ENCODE assay signal across 15 cellular contexts in genomic region chr2:86226069-86226468, GRCh38. TPM values are rescaled to one million over a fixed set of nuclear protein-coding genes. Genes with fewer than 3 reads are reported as not detected.
DNase-seq lines count a peak whose midpoint lies in the region; ATAC-seq and TF ChIP-seq lines count a peak whose summit lies in the region.
"Had no signal": no experiment of that assay in that cellular context is flagged by ENCODE, and none has a peak within 500 bp of the region (broad histone marks: within the 10 kb centered on the region; RNA-seq: fewer than 3 reads in every experiment).

No MANE protein-coding gene starts in this region.

- BruUV-seq in A673 (replicated peaks; lab: Mats Ljungman, UMichigan) = no TSS peak

- H3K4me3 ChIP-seq in BLaER1 = peak overlapping the region; percentile 44
- H3K4me3 ChIP-seq in psoas muscle = no peak overlapping the region
- H3K4me3 ChIP-seq in A673 (ENCODE audit: low read depth, low read length, poor library complexity, severe bottlenecking) = no peak overlapping the region
- no peak overlapping the region for H3K4me3 ChIP-seq in suprapubic skin
- H3K4me3 ChIP-seq: upper lobe of right lung had no signal

- peak overlapping the region; percentile 81 for H3K27ac Mint-ChIP-seq in T-helper 17 cell

- H3K9ac ChIP-seq in BLaER1 = no peak overlapping the region

- H3K27ac ChIP-seq in BLaER1 = peak overlapping the region; percentile 50; the same call in 1 of the 2 replicates
- H3K27ac ChIP-seq in psoas muscle = peak overlapping the region; percentile 23
- no peak overlapping the region for H3K27ac ChIP-seq in A673 (ENCODE audit: low read depth, low read length, poor library complexity, severe bottlenecking)
- no peak overlapping the region for H3K27ac ChIP-seq in suprapubic skin
- H3K27ac ChIP-seq: VCaP had no signal

- WGBS in psoas muscle, 3 donors = 89 to 93% (median 90%) methylated on average over 4 of the region's 4 CpGs
- 74% methylated on average over 4 of the region's 4 CpGs for WGBS in suprapubic skin

- peaks cover 13% of the 10 kb centered on the region for H3K4me1 Mint-ChIP-seq in T-helper 17 cell

- H3K36me3 Mint-ChIP-seq in T-helper 17 cell (ENCODE audit: low read depth) = no peaks in the 10 kb centered on the region

- intact Hi-C loops in psoas muscle (cut with DNase I) = loop anchor here in 1 of 2 donors (10.0 kb wide), 1 partner anchor 389 kb away; no protein-coding TSS in a partner anchor
- intact Hi-C loops in A673 (cut with micrococcal nuclease; ENCODE audit: unreplicated experiment) = no loop called here

- TF ChIP-seq CTCF in GM13977 (IDR thresholded peaks at IDR 0.05; ENCODE audit: extremely low read depth, insufficient read depth, missing control alignments) = no peak
- TF ChIP-seq CTCF in psoas muscle (IDR thresholded peaks at IDR 0.05) = no peak
- TF ChIP-seq CTCF in A673 (conservative IDR thresholded peaks at IDR 0.05; ENCODE audit: low read depth, low read length) = no peak
- TF ChIP-seq CTCF in suprapubic skin (IDR thresholded peaks at IDR 0.05) = no peak

- TF ChIP-seq POLR2A in suprapubic skin (IDR thresholded peaks at IDR 0.05) = no peak

- H4K20me1 ChIP-seq in BLaER1 = no peaks in the 10 kb centered on the region

- H3K36me3 ChIP-seq in BLaER1 = no peaks in the 10 kb centered on the region
- H3K36me3 ChIP-seq in psoas muscle (ENCODE audit: insufficient read depth in 1 of 2, low read depth in 1 of 2) = no peaks in the 10 kb centered on the region
- no peaks in the 10 kb centered on the region for H3K36me3 ChIP-seq in A673 (ENCODE audit: insufficient read depth, low read length, poor library complexity, severe bottlenecking)
- H3K36me3 ChIP-seq in suprapubic skin = no peaks in the 10 kb centered on the region
- H3K36me3 ChIP-seq: heart right ventricle, upper lobe of right lung had no signal

- POLR2A ChIA-PET in A673 (lab: Charles Lee; ENCODE audit: low non-redundant PET) = no interaction called here

- DNase-seq in GM13977 (ENCODE audit: low spot score) = peak; percentile 29
- DNase-seq in T-helper 17 cell = no peak
- DNase-seq in psoas muscle = no peak
- DNase-seq in COLO668 (lab: John Stamatoyannopoulos, UW; ENCODE audit: unreplicated experiment) = no peak
- DNase-seq in A673 (ENCODE audit: low spot score) = no peak
- no peak for DNase-seq in suprapubic skin (ENCODE audit: low spot score in 2 of 2)
- DNase-seq: activated gamma-delta T cell, erythroblast, NCI-H187 treated with DMSO at 0.1 percent for 48 hours, NCI-H510A treated with DMSO at 0.1 percent for 48 hours, upper lobe of right lung had no signal

- TF ChIP-seq EP300 in suprapubic skin (IDR thresholded peaks at IDR 0.05) = no peak

- CTCF ChIA-PET in A673 (lab: Charles Lee) = interaction anchor here (0.7 kb wide), 1 partner anchor 9 kb away, joined by 3 read pairs; no protein-coding TSS in a partner anchor

- H3K4me1 ChIP-seq in BLaER1 (peaks cover 49% of the 10 kb centered on the region), psoas muscle (peaks cover 37% of the 10 kb centered on the region), A673 (ENCODE audit: insufficient read depth, low read length, poor library complexity, severe bottlenecking) (peaks cover 12% of the 10 kb centered on the region), suprapubic skin (peaks cover 39% of the 10 kb centered on the region)

- H3K9me3 ChIP-seq in BLaER1 (no peaks in the 10 kb centered on the region), T-helper 17 cell (ENCODE audit: control insufficient read depth, low read length, poor library complexity, severe bottlenecking) (no peaks in the 10 kb centered on the region), psoas muscle (no peaks in the 10 kb centered on the region), A673 (ENCODE audit: low read depth, low read length, poor library complexity, severe bottlenecking) (no peaks in the 10 kb centered on the region), suprapubic skin (no peaks in the 10 kb centered on the region)
- H3K9me3 ChIP-seq: heart right ventricle, upper lobe of right lung had no signal

- H3K27me3 ChIP-seq in BLaER1 (peaks cover 3% of the 10 kb centered on the region; the same call in 1 of the 2 replicates), psoas muscle (ENCODE audit: insufficient read depth in 3 of 3, low read length in 2 of 3) (no peaks in the 10 kb centered on the region), A673 (replicated peaks; ENCODE audit: insufficient read depth, low read depth, low read length, poor library complexity) (no peaks in the 10 kb centered on the region), suprapubic skin (no peaks in the 10 kb centered on the region)
- H3K27me3 ChIP-seq: heart right ventricle, upper lobe of right lung had no signal

- in situ Hi-C loops in GM13977 (cut with MboI; ENCODE audit: low pct_unique_long_range_greater_than_20kb, low sequenced_read_pairs, unreplicated experiment) = no loop called here

- H3K4me3 Mint-ChIP-seq in T-helper 17 cell = peak overlapping the region; percentile 28

- ATAC-seq in T-helper 17 cell = no peak
- no peak for ATAC-seq in psoas muscle
- ATAC-seq in GM21390 (IDR thresholded peaks at IDR 0.05; ENCODE audit: unreplicated experiment) = no peak

- peak overlapping the region; percentile 92 for H3K4me2 ChIP-seq in BLaER1

- no peaks in the 10 kb centered on the region for H3K27me3 Mint-ChIP-seq in T-helper 17 cell

RNA-seq across cellular contexts. Expression of gene MRPL35, which starts 26.8 kb away (rescaled TPM):
- total RNA-seq in T-helper 17 cell = 1 to 10 TPM; 9.0 to 9.6 TPM
- total RNA-seq in psoas muscle = 10 to 100 TPM; 39.7 to 67.4 (median 47.9) TPM
- polyA plus RNA-seq in psoas muscle = 10 to 100 TPM; 46.3 to 94.7 (median 65.8) TPM
- total RNA-seq in A673 (2021) = 81.9 and 97.7 TPM in 2 replicates
- 10 to 100 TPM; 10.7 to 28.1 (median 24.2) TPM for total RNA-seq in suprapubic skin

RNA-seq across cellular contexts. Expression of gene IMMT, which starts 30.8 kb away (rescaled TPM):
- total RNA-seq in T-helper 17 cell (10 to 100 TPM; 57.8 to 61.3 TPM), psoas muscle (100 to 1,000 TPM; 141 to 272 (median 167) TPM), A673 (2021) (172 and 174 TPM in 2 replicates), suprapubic skin (10 to 100 TPM; 39.5 to 73.2 (median 46.7) TPM)
- polyA plus RNA-seq in psoas muscle = 100 to 1,000 TPM; 132 to 185 (median 148) TPM

Comparison
In these comparisons a context has a peak if more than half of its experiments do, and no peak if none do; other contexts are left out.
1. H3K27ac ChIP-seq: peak in BLaER1 (single experiment) and psoas muscle (single experiment); none in A673 (single experiment) and suprapubic skin (single experiment).